In the genomic region with DNA sequence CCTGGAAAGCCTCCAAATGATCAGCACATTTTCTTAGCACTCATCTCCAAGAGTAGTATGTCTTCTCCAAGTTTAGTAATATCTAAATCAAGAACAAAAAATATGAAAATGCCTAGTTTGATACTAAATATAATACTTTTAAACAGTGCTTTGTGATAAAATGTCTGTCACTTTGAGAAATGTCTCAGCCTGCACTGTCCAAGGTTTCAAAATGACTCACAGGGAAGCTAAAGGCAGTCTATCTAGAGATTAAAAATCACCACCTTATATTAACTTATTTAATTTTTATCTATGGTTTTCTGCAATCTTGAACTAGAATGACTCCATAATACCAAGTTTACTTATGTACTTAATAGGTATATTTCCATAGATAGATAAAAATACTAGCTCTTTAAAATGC, we compare ENCODE assay signal across 17 cellular contexts.
"Had no signal": no experiment of that assay in that cellular context is flagged by ENCODE, and none has a peak within 500 bp of the region (broad histone marks: within the 10 kb centered on the region; RNA-seq: fewer than 3 reads in every experiment).

No MANE protein-coding gene starts in this region.

- H3K36me3 Mint-ChIP-seq: IgD-negative memory B cell had no signal

- H3K27me3 Mint-ChIP-seq: IgD-negative memory B cell had no signal

- H3K4me3 Mint-ChIP-seq: IgD-negative memory B cell had no signal

- H3K27ac ChIP-seq: HL-60, RWPE1 had no signal

- FAIRE-seq: HTR-8/SVneo, K562 had no signal

- ATAC-seq: K562, Panc1, PC-3 had no signal

- H3K4me1 Mint-ChIP-seq: IgD-negative memory B cell had no signal

- H3K27ac Mint-ChIP-seq: IgD-negative memory B cell had no signal

- DNase-seq: NCI-H1092; NCI-H1105 treated with DMSO at 0.1 percent for 48 hours; NCI-H1694 treated with DMSO at 0.1 percent for 48 hours; NCI-H1930; NCI-H2107; NCI-H2227 treated with DMSO at 0.1 percent for 48 hours; NCI-H526 treated with DMSO at 0.1 percent for 48 hours; NCI-H774; NK-92 treated with Interleukin-12 subunit alpha and Interleukin-12 subunit beta, amount 100 ng/mL, for 24 hours; PC-3; SHP77 had no signal

- H3K4me3 ChIP-seq: K562 had no signal
